Comparison of ENCODE assay signal across 1 cellular context in the genomic region with DNA sequence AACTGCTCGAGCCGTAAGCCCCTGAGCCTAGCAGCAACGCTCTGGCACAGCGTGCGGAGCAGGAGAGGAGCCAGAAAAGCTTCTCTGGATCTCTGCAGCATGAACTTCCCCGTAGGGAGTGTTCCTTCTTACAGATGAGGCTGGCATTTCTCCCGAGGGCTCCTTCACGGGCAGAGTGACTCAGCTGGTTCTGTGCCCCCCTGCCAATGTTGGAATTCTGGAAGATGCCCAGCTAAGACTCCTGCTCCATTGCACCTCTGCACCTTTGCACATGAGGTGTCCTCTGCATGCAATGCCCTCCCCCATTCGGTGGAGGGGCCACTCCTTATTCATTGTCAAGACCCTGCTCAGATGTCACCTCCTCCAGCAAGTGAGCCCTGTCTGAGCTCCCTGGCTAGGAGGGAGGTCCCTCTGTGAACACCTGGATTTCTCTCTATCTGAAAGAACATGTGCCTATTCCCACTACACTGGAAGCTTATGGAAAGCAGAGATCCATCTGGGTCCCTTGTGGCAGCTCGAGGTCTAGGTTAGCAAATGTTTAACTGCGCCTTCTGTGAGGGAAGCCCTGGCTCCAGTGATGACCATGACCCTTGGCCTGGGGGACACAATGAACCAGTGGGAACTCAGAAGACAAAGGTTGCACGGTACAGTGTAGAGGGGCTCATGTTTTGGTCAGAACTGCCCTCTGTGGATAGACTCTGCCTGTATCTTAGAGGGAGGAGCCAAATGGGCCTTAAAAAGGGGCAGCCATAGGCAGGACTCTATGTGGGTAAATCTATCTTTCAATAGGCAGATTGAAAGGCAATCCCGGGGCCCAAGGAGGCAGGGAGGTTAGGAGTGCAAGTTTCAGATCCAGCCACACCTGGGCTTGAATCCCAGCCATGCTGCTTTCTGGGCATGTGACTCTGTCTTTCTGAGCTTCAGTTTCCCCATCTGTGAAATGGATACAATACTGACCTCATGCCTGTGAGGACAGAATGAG.
A peak's percentile ranks its signal among the peaks of the same experiment; 100 is the strongest.
TF ChIP-seq lines count a peak whose summit lies in the region.

No MANE protein-coding gene starts in this region.

TF ChIP-seq in SK-N-SH, 30 proteins besides CTCF, POLR2A, EP300 and RAD21 (continued from another document):
- TF ChIP-seq, protein P1, sequence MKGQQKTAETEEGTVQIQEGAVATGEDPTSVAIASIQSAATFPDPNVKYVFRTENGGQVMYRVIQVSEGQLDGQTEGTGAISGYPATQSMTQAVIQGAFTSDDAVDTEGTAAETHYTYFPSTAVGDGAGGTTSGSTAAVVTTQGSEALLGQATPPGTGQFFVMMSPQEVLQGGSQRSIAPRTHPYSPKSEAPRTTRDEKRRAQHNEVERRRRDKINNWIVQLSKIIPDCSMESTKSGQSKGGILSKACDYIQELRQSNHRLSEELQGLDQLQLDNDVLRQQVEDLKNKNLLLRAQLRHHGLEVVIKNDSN (IDR thresholded peaks at IDR 0.05; ENCODE audit: borderline replicate concordance, low read depth) = no peak
- TF ChIP-seq, protein P2, sequence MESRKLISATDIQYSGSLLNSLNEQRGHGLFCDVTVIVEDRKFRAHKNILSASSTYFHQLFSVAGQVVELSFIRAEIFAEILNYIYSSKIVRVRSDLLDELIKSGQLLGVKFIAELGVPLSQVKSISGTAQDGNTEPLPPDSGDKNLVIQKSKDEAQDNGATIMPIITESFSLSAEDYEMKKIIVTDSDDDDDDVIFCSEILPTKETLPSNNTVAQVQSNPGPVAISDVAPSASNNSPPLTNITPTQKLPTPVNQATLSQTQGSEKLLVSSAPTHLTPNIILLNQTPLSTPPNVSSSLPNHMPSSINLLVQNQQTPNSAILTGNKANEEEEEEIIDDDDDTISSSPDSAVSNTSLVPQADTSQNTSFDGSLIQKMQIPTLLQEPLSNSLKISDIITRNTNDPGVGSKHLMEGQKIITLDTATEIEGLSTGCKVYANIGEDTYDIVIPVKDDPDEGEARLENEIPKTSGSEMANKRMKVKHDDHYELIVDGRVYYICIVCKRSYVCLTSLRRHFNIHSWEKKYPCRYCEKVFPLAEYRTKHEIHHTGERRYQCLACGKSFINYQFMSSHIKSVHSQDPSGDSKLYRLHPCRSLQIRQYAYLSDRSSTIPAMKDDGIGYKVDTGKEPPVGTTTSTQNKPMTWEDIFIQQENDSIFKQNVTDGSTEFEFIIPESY (IDR thresholded peaks at IDR 0.05; ENCODE audit: borderline replicate concordance, low read depth) = no peak
- TF ChIP-seq TCF12 (IDR thresholded peaks at IDR 0.05) (peak; percentile 45), RFX5 (IDR thresholded peaks at IDR 0.05; ENCODE audit: low read length) (no peak), NFIC (IDR thresholded peaks at IDR 0.05; ENCODE audit: borderline replicate concordance) (peak; percentile 52), NRF1 (IDR thresholded peaks at IDR 0.05; ENCODE audit: low read depth, low read length) (no peak), EZH2phosphoT487 (IDR thresholded peaks at IDR 0.05; ENCODE audit: borderline replicate concordance, low read depth) (no peak), ELF1 (IDR thresholded peaks at IDR 0.05) (no peak), MEF2A (IDR thresholded peaks at IDR 0.05; ENCODE audit: borderline replicate concordance, low read depth) (no peak), TEAD4 (IDR thresholded peaks at IDR 0.05; ENCODE audit: borderline replicate concordance, insufficient read depth) (no peak)
- TF ChIP-seq, protein P3, sequence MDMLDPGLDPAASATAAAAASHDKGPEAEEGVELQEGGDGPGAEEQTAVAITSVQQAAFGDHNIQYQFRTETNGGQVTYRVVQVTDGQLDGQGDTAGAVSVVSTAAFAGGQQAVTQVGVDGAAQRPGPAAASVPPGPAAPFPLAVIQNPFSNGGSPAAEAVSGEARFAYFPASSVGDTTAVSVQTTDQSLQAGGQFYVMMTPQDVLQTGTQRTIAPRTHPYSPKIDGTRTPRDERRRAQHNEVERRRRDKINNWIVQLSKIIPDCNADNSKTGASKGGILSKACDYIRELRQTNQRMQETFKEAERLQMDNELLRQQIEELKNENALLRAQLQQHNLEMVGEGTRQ (IDR thresholded peaks at IDR 0.05; ENCODE audit: borderline replicate concordance, low read depth, low read length) = no peak
- TF ChIP-seq, protein P4, sequence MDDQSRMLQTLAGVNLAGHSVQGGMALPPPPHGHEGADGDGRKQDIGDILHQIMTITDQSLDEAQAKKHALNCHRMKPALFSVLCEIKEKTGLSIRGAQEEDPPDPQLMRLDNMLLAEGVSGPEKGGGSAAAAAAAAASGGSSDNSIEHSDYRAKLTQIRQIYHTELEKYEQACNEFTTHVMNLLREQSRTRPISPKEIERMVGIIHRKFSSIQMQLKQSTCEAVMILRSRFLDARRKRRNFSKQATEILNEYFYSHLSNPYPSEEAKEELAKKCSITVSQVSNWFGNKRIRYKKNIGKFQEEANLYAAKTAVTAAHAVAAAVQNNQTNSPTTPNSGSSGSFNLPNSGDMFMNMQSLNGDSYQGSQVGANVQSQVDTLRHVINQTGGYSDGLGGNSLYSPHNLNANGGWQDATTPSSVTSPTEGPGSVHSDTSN (IDR thresholded peaks at IDR 0.05) = no peak; the same call in 1 of the 2 replicates
